ENCODE assay signal across 1 cellular context in the genomic region with DNA sequence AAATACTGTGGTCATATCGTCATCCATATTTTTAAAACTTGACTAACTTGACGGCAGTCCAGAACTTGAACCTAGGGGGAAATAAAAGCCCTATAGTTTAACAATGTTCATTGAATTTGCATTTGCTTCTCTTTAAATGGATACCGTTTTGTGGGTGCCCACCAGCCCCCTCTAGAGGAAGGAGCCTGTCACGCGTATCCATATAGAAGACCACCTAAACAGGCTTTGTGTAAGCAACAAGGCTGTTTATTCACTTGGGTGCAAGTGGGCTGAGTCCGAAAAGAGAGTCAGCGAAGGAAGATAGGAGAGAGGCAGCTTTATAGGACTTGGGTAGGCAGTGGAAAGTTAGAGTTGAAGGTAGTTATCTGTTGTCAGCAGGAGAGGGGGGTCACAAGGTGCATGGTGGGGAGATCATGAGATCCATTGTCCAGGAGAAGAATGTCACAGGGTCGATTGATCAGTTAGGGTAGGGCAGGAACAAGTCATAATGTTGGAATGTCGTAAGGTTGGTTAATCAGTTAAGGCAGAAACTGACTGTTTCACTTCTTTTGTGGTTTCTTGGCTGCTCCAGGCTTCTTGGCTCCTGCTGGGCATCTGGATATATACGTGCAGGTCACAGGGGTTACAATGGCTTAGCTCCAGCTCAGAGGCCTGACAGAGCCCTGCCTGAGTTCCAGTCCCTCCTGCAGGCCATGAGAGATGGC.
TF ChIP-seq lines count a peak whose summit lies in the region.

No MANE protein-coding gene starts in this region.

TF ChIP-seq in HCT116, 20 proteins besides CTCF, POLR2A, EP300 and RAD21 (continued from another document):
- TF ChIP-seq ZFX (IDR thresholded peaks at IDR 0.05), result peak; percentile 37; the same call in 1 of the 2 replicates
- TF ChIP-seq ZNF274 (IDR thresholded peaks at IDR 0.05; ENCODE audit: low read depth, low read length), result no peak
- TF ChIP-seq, protein P1, sequence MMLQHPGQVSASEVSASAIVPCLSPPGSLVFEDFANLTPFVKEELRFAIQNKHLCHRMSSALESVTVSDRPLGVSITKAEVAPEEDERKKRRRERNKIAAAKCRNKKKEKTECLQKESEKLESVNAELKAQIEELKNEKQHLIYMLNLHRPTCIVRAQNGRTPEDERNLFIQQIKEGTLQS (IDR thresholded peaks at IDR 0.05), result no peak
- TF ChIP-seq, protein P2, sequence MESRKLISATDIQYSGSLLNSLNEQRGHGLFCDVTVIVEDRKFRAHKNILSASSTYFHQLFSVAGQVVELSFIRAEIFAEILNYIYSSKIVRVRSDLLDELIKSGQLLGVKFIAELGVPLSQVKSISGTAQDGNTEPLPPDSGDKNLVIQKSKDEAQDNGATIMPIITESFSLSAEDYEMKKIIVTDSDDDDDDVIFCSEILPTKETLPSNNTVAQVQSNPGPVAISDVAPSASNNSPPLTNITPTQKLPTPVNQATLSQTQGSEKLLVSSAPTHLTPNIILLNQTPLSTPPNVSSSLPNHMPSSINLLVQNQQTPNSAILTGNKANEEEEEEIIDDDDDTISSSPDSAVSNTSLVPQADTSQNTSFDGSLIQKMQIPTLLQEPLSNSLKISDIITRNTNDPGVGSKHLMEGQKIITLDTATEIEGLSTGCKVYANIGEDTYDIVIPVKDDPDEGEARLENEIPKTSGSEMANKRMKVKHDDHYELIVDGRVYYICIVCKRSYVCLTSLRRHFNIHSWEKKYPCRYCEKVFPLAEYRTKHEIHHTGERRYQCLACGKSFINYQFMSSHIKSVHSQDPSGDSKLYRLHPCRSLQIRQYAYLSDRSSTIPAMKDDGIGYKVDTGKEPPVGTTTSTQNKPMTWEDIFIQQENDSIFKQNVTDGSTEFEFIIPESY (IDR thresholded peaks at IDR 0.05; ENCODE audit: extremely low read depth, insufficient replicate concordance, low read length), result no peak
- TF ChIP-seq TCF7L2 (IDR thresholded peaks at IDR 0.05; ENCODE audit: borderline replicate concordance, extremely low read depth, insufficient read depth, insufficient read length), result peak; percentile 38
- TF ChIP-seq ELF1 (IDR thresholded peaks at IDR 0.05; ENCODE audit: borderline replicate concordance, low read depth), result no peak
- TF ChIP-seq YY1 (IDR thresholded peaks at IDR 0.05; ENCODE audit: extremely low read depth, insufficient replicate concordance, low read depth, low read length), result peak; percentile 83
TF ChIP-seq in HCT116: peak in this region for 3.
